Comparison of ENCODE assay signal across 27 cellular contexts in genomic region chrX:14942341-14942740, GRCh38.
"Had no signal": no experiment of that assay in that cellular context is flagged by ENCODE, and none has a peak within 500 bp of the region (broad histone marks: within the 10 kb centered on the region; RNA-seq: fewer than 3 reads in every experiment).

No MANE protein-coding gene starts in this region.

- H3K4me2 ChIP-seq: neural progenitor cell had no signal

- DNase-seq: nephron progenitor cell; occipital lobe; ovary; posterior cingulate gyrus; psoas muscle; right cardiac atrium; right lobe of liver; sigmoid colon; small intestine; stimulated activated CD4-positive, alpha-beta T cell treated with anti-CD3 and anti-CD28 coated beads, Interleukin-15, amount 100 ng/mL, for 24 hours; stimulated activated CD4-positive, alpha-beta T cell treated with anti-CD3 and anti-CD28 coated beads, Interleukin-2, amount 100 ng/mL, for 24 hours; stimulated activated CD4-positive, alpha-beta T cell treated with anti-CD3 and anti-CD28 coated beads, Interleukin-2, amount 100 ng/mL, for 48 hours; stimulated activated CD4-positive, alpha-beta T cell treated with anti-CD3 and anti-CD28 coated beads, Interleukin-4, amount 100 ng/mL, for 24 hours; stimulated activated naive B cell treated with anti-CD40 and anti-IgM and Interleukin-4, amounts not matched to agents 10 μg/mL and 1 μg/mL and 100 μg/mL, for 72 hours; stimulated activated naive CD4-positive, alpha-beta T cell treated with Interleukin-2 at 50 U/mL for 16 hours; stomach; thyroid gland; trophoblast cell; upper lobe of left lung had no signal

- H3K27ac ChIP-seq: neural progenitor cell, ovary, parathyroid adenoma, psoas muscle, right lobe of liver, sigmoid colon, stomach, thoracic aorta, thyroid gland, tibial nerve, upper lobe of left lung, vagina had no signal

- ATAC-seq: natural killer cell treated with Interleukin-12 subunit alpha and Interleukin-12 subunit beta and Interleukin-15 and Interleukin-18, amount 100 ng/mL, for 72 hours; psoas muscle; right cardiac atrium; right lobe of liver; stimulated activated effector memory CD8-positive, alpha-beta T cell treated with anti-CD3 and anti-CD28 coated beads, Interleukin-12 subunit alpha, Interleukin-12 subunit beta, amount 100 ng/mL, for 72 hours; stimulated activated naive B cell treated with anti-CD40 and anti-IgM and Interleukin-4, amounts not matched to agents 10 μg/mL and 1 μg/mL and 100 μg/mL, for 72 hours had no signal

- H3K9me3 ChIP-seq: ovary, psoas muscle, right lobe of liver, sigmoid colon, stomach, thoracic aorta, thyroid gland, tibial nerve, upper lobe of left lung, vagina had no signal

- H3K4me1 ChIP-seq: neural progenitor cell, parathyroid adenoma, psoas muscle, right lobe of liver, sigmoid colon, stomach, thyroid gland, upper lobe of left lung, vagina had no signal

- FAIRE-seq: small intestine, urothelium cell line had no signal

- H3K4me3 ChIP-seq: neural progenitor cell, ovary, psoas muscle, right lobe of liver, sigmoid colon, stomach, thoracic aorta, thyroid gland, tibial nerve, upper lobe of left lung, vagina had no signal
